18 cellular contexts compared by ENCODE assay signal in the genomic region with DNA sequence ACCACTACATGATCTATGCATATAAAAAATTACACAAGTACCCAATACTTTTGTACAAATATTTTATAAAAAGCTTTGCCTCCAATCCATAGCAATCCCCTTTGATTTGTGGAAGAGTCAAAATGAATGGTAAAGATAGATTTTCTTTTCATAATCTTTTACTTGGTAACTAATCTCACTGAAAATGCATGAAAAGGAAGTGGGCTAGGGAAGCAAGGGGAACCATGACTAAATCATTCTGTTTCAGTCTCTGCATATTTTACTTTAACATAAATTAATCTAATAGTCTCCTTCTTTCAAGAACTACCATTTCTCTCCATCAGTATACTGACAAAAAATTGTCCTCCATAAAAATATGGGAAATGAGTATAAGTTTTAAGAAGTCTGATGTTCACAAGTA.
A peak's percentile ranks its signal among the peaks of the same experiment; 100 is the strongest.
DNase-seq lines count a peak whose midpoint lies in the region; ATAC-seq and TF ChIP-seq lines count a peak whose summit lies in the region.
"Had no signal": no experiment of that assay in that cellular context is flagged by ENCODE, and none has a peak within 500 bp of the region (broad histone marks: within the 10 kb centered on the region; RNA-seq: fewer than 3 reads in every experiment).

No MANE protein-coding gene starts in this region.

- H3K36me3 ChIP-seq in Panc1 (ENCODE audit: control insufficient read depth, insufficient read depth, low read length): no peaks in the 10 kb centered on the region
- H3K36me3 ChIP-seq in CD8-positive, alpha-beta memory T cell (ENCODE audit: insufficient read depth, low read length): no peaks in the 10 kb centered on the region
- H3K36me3 ChIP-seq: BE2C had no signal

- no peaks in the 10 kb centered on the region for H3K27me3 ChIP-seq in Panc1 (ENCODE audit: control insufficient read depth, insufficient read depth, low read length)
- no peaks in the 10 kb centered on the region for H3K27me3 ChIP-seq in CD8-positive, alpha-beta memory T cell (ENCODE audit: insufficient read depth, low read length, poor library complexity, severe bottlenecking)
- H3K27me3 ChIP-seq: BE2C had no signal

- H3K9me3 ChIP-seq in Panc1 (ENCODE audit: control insufficient read depth, insufficient read depth, low read depth, low read length): peaks cover 6% of the 10 kb centered on the region; the same call in 1 of the 2 replicates
- no peaks in the 10 kb centered on the region for H3K9me3 ChIP-seq in CD8-positive, alpha-beta memory T cell (ENCODE audit: low read length)
- H3K9me3 ChIP-seq: BE2C had no signal

- no peak for DNase-seq in Panc1 (ENCODE audit: low read depth, low spot score)
- no peak for DNase-seq in CD8-positive, alpha-beta memory T cell
- no peak for DNase-seq in iPS-NIHi11 (ENCODE audit: low spot score)
- DNase-seq in activated naive CD4-positive, alpha-beta T cell treated with anti-CD3 and anti-CD28 coated beads for 36 hours: no peak
- DNase-seq: BE2C; CD4-positive, alpha-beta memory T cell; COR-L47; DMS153; DMS79 treated with DMSO at 0.1 percent for 48 hours; EL; HCEC 1CT; HFFc6; IMR-90; KBM-7 had no signal

- no peaks in the 10 kb centered on the region for H3K9me3 Mint-ChIP-seq in CD8-positive, alpha-beta memory T cell
- no peaks in the 10 kb centered on the region for H3K9me3 Mint-ChIP-seq in activated naive CD4-positive, alpha-beta T cell treated with anti-CD3 and anti-CD28 coated beads for 36 hours
- H3K9me3 Mint-ChIP-seq: CD4-positive, alpha-beta memory T cell; HFFc6 had no signal

- in situ Hi-C loops in Panc1 (cut with HindIII; ENCODE audit: low pct_unique_long_range_greater_than_20kb, low sequenced_read_pairs): no loop called here

- CTCF ChIA-PET in Panc1 (lab: Charles Lee): no interaction called here
- CTCF ChIA-PET in CD8-positive, alpha-beta memory T cell (lab: Charles Lee): no interaction called here
- CTCF ChIA-PET in activated naive CD4-positive, alpha-beta T cell treated with anti-CD3 and anti-CD28 coated beads for 36 hours (lab: Charles Lee): no interaction called here

- TF ChIP-seq CTCF in Panc1 (IDR thresholded peaks at IDR 0.05): no peak

- no peaks in the 10 kb centered on the region for H3K4me1 ChIP-seq in Panc1 (ENCODE audit: control insufficient read depth, insufficient read depth, low read length)
- no peaks in the 10 kb centered on the region for H3K4me1 ChIP-seq in CD8-positive, alpha-beta memory T cell (ENCODE audit: insufficient read depth, low read length)
- H3K4me1 ChIP-seq: BE2C had no signal

- H3K27ac Mint-ChIP-seq in CD8-positive, alpha-beta memory T cell: no peak overlapping the region
- H3K27ac Mint-ChIP-seq in activated naive CD4-positive, alpha-beta T cell treated with anti-CD3 and anti-CD28 coated beads for 36 hours: no peak overlapping the region
- H3K27ac Mint-ChIP-seq: CD4-positive, alpha-beta memory T cell; HFFc6 had no signal

- H3K4me1 Mint-ChIP-seq in CD8-positive, alpha-beta memory T cell: no peaks in the 10 kb centered on the region
- no peaks in the 10 kb centered on the region for H3K4me1 Mint-ChIP-seq in activated naive CD4-positive, alpha-beta T cell treated with anti-CD3 and anti-CD28 coated beads for 36 hours (ENCODE audit: low read depth)
- H3K4me1 Mint-ChIP-seq: CD4-positive, alpha-beta memory T cell had no signal

- ATAC-seq in GM18861 (IDR thresholded peaks at IDR 0.05; ENCODE audit: unreplicated experiment) (peak; percentile 73), GM21576 (IDR thresholded peaks at IDR 0.05; ENCODE audit: unreplicated experiment) (peak; percentile 51), HG03175 (IDR thresholded peaks at IDR 0.05; ENCODE audit: unreplicated experiment) (peak; percentile 77), Panc1 (no peak)

- intact Hi-C loops in Panc1 (cut with micrococcal nuclease; ENCODE audit: unreplicated experiment): no loop called here
- intact Hi-C loops in activated naive CD4-positive, alpha-beta T cell treated with anti-CD3 and anti-CD28 coated beads for 36 hours (cut with micrococcal nuclease): no loop called here

- POLR2A ChIA-PET in Panc1 (lab: Charles Lee): no interaction called here
- POLR2A ChIA-PET in CD8-positive, alpha-beta memory T cell (lab: Charles Lee): no interaction called here

- H3K4me3 ChIP-seq in Panc1 (ENCODE audit: low read depth in 2 of 2, low read length in 2 of 2): no peak overlapping the region
- H3K4me3 ChIP-seq in CD8-positive, alpha-beta memory T cell (ENCODE audit: low read length): no peak overlapping the region

- no peaks in the 10 kb centered on the region for H3K36me3 Mint-ChIP-seq in CD8-positive, alpha-beta memory T cell
- no peaks in the 10 kb centered on the region for H3K36me3 Mint-ChIP-seq in activated naive CD4-positive, alpha-beta T cell treated with anti-CD3 and anti-CD28 coated beads for 36 hours (ENCODE audit: low read depth)
- H3K36me3 Mint-ChIP-seq: CD4-positive, alpha-beta memory T cell had no signal

- H3K27me3 Mint-ChIP-seq in CD8-positive, alpha-beta memory T cell: peaks cover 0 to 7% of the 10 kb centered on the region in 2 donors
- H3K27me3 Mint-ChIP-seq in activated naive CD4-positive, alpha-beta T cell treated with anti-CD3 and anti-CD28 coated beads for 36 hours (ENCODE audit: low read depth): peaks cover 6% of the 10 kb centered on the region

- no peak overlapping the region for H3K4me3 Mint-ChIP-seq in CD8-positive, alpha-beta memory T cell
- H3K4me3 Mint-ChIP-seq in activated naive CD4-positive, alpha-beta T cell treated with anti-CD3 and anti-CD28 coated beads for 36 hours: no peak overlapping the region
- H3K4me3 Mint-ChIP-seq: CD4-positive, alpha-beta memory T cell; HFFc6 had no signal

- BruUV-seq in Panc1 (replicated peaks; lab: Mats Ljungman, UMichigan): no TSS peak

- peak overlapping the region; percentile 52; the same call in 1 of the 2 replicates for H3K27ac ChIP-seq in Panc1 (ENCODE audit: low read length)
- H3K27ac ChIP-seq in CD8-positive, alpha-beta memory T cell (ENCODE audit: low read depth, low read length): no peak overlapping the region
- H3K27ac ChIP-seq: C4-2B had no signal
